9 cellular contexts compared by ENCODE assay signal in genomic region chr11:46513934-46514342, GRCh38.
DNase-seq lines count a peak whose midpoint lies in the region; ATAC-seq and TF ChIP-seq lines count a peak whose summit lies in the region.
"Had no signal": no experiment of that assay in that cellular context is flagged by ENCODE, and none has a peak within 500 bp of the region (broad histone marks: within the 10 kb centered on the region; RNA-seq: fewer than 3 reads in every experiment).

No MANE protein-coding gene starts in this region.

- H3K4me3 Mint-ChIP-seq in H9: no peak overlapping the region

- no peak overlapping the region for H4K91ac ChIP-seq in H9 (ENCODE audit: insufficient read length, low read depth, low read length)

- 62 to 76% methylated on average over 3 of the region's 3 CpGs for WGBS in body of pancreas, 2 donors
- no CpG with 5 or more reads among the region's 3 CpGs for WGBS in H9 (ENCODE audit: extremely low coverage, insufficient read length, low lambda C conversion rate)

- TF ChIP-seq POLR2A in body of pancreas (IDR thresholded peaks at IDR 0.05): no peak

- no peak overlapping the region for H3K18ac ChIP-seq in H9 (ENCODE audit: insufficient read length, low read depth, low read length)

- H3K27me3 Mint-ChIP-seq in H9 (ENCODE audit: low read depth): no peaks in the 10 kb centered on the region

- DNase-seq in AG10803 (ENCODE audit: low read depth) (peak; percentile 37), NCI-H1092 treated with DMSO at 0.1 percent for 48 hours (lab: John Stamatoyannopoulos, UW) (peak; percentile 23), body of pancreas (peak; percentile 25 to 58 (median 52)), left lobe of liver (ENCODE audit: low spot score) (no peak), NOMO-1 (lab: John Stamatoyannopoulos, UW; ENCODE audit: unreplicated experiment in 2 of 2) (no peak), islet precursor cell (no peak), H9 (no peak)
- DNase-seq in activated CD8-positive, alpha-beta memory T cell treated with anti-CD3 and anti-CD28 coated beads, Interleukin-2, amount 50 U/mL, for 4 hours: no peak
- DNase-seq: activated CD4-positive, CD25-positive, alpha-beta regulatory T cell had no signal

- no peaks in the 10 kb centered on the region for H3K79me1 ChIP-seq in H9 (ENCODE audit: insufficient read depth, low read depth, low read length, poor library complexity, severe bottlenecking)

- H3K4me1 Mint-ChIP-seq in H9: peaks cover 32 to 35% of the 10 kb centered on the region in 2 experiments

- no peak overlapping the region for H3K27ac ChIP-seq in body of pancreas
- H3K27ac ChIP-seq in H9 (ENCODE audit: insufficient read length, low read depth, low read length): no peak overlapping the region

- TF ChIP-seq CTCF in AG10803 (conservative IDR thresholded peaks at IDR 0.05; ENCODE audit: low read length) (no peak), body of pancreas (IDR thresholded peaks at IDR 0.05) (no peak), H9 (conservative IDR thresholded peaks at IDR 0.05) (no peak)

- H3K27me3 ChIP-seq in body of pancreas (no peaks in the 10 kb centered on the region), H9 (ENCODE audit: insufficient read depth, low read length) (no peaks in the 10 kb centered on the region)

- H3K36me3 Mint-ChIP-seq in H9 (ENCODE audit: insufficient read depth in 1 of 3, low read depth in 3 of 3): peaks cover 0 to 2% (median 0%) of the 10 kb centered on the region in 3 experiments; a peak in 1 of 7 replicates

- no peak overlapping the region for H4K5ac ChIP-seq in H9 (ENCODE audit: insufficient read length, low read depth, low read length)

- no peak overlapping the region for H2BK12ac ChIP-seq in H9 (ENCODE audit: insufficient read length, low read depth, low read length)

- H3K4ac ChIP-seq in H9 (ENCODE audit: low read depth, low read length): no peak overlapping the region

- H2AK5ac ChIP-seq in H9 (ENCODE audit: insufficient read length, low read length): no peak overlapping the region

- intact Hi-C loops in body of pancreas (cut with DNase I): no loop called here

- no peak overlapping the region for H3K9ac ChIP-seq in H9 (ENCODE audit: extremely low read depth, insufficient read length, low read length)

- no peak overlapping the region for H3K4me3 ChIP-seq in AG10803 (ENCODE audit: low read length)
- no peak overlapping the region for H3K4me3 ChIP-seq in body of pancreas

- H3K27ac Mint-ChIP-seq in H9: peak overlapping the region in 1 of 3 experiments; percentile 41; a peak in 2 of 7 replicates

- H3K9me3 ChIP-seq in body of pancreas (no peaks in the 10 kb centered on the region), H9 (ENCODE audit: control insufficient read depth, low read depth, low read length) (no peaks in the 10 kb centered on the region)

- ATAC-seq in body of pancreas (no peak), left lobe of liver (peak; percentile 14)

- no peak overlapping the region for H3T11ph ChIP-seq in H9 (ENCODE audit: low read length)

- H2AFZ ChIP-seq in H9 (ENCODE audit: low read length): no peak overlapping the region

- H3K4me1 ChIP-seq in body of pancreas (peaks cover 2% of the 10 kb centered on the region), H9 (ENCODE audit: insufficient read depth, low read length) (peaks cover 3% of the 10 kb centered on the region)

- H2BK120ac ChIP-seq in H9 (ENCODE audit: low read depth, low read length, poor library complexity, severe bottlenecking): no peak overlapping the region

- H4K8ac ChIP-seq in H9 (replicated peaks; ENCODE audit: insufficient read length, low read depth, low read length): no peak overlapping the region

- no peaks in the 10 kb centered on the region for H3K36me3 ChIP-seq in body of pancreas (replicated peaks in 1 of 2; ENCODE audit: insufficient read depth in 1 of 2, low read depth in 2 of 2)

- H3K23ac ChIP-seq in H9 (ENCODE audit: insufficient read length, low read depth, low read length): no peak overlapping the region

- no peaks in the 10 kb centered on the region for H4K20me1 ChIP-seq in H9 (ENCODE audit: control insufficient read depth, insufficient read depth, insufficient read length)

- H2BK5ac ChIP-seq in H9 (ENCODE audit: insufficient read length, low read length): no peak overlapping the region

- no peak overlapping the region for H3K14ac ChIP-seq in H9 (ENCODE audit: insufficient read depth, low read length)

- no peak overlapping the region for H2BK15ac ChIP-seq in H9 (ENCODE audit: low read depth, low read length)

- H2BK20ac ChIP-seq in H9 (ENCODE audit: low read depth, low read length, poor library complexity, severe bottlenecking): no peak overlapping the region

- H3K9me3 Mint-ChIP-seq in H9: no peaks in the 10 kb centered on the region

- H3K4me2 ChIP-seq in H9 (ENCODE audit: insufficient read depth, insufficient read length, low read length): no peak overlapping the region

- H3K79me2 ChIP-seq in H9 (ENCODE audit: insufficient read depth, low read length): no peaks in the 10 kb centered on the region

- H3K23me2 ChIP-seq in H9 (ENCODE audit: insufficient read length, low read depth, low read length, poor library complexity, severe bottlenecking): no peaks in the 10 kb centered on the region

- no peak overlapping the region for H3K56ac ChIP-seq in H9 (ENCODE audit: insufficient read length, low read depth, low read length)

Comparison
In these comparisons a context has a peak if more than half of its experiments do, and no peak if none do; other contexts are left out.
1. DNase-seq: peak in AG10803 (single experiment), NCI-H1092 treated with DMSO at 0.1 percent for 48 hours (single experiment) and body of pancreas (4 of 4); none in left lobe of liver (single experiment), NOMO-1 (0 of 2), islet precursor cell (single experiment), H9 (single experiment) and activated CD8-positive, alpha-beta memory T cell treated with anti-CD3 and anti-CD28 coated beads, Interleukin-2, amount 50 U/mL, for 4 hours (single experiment).